Comparison of ENCODE assay signal across 9 cellular contexts in genomic region chr17:81511550-81511799, GRCh38. TPM values are rescaled to one million over a fixed set of nuclear protein-coding genes. Genes with fewer than 3 reads are reported as not detected.
DNase-seq lines count a peak whose midpoint lies in the region; ATAC-seq and TF ChIP-seq lines count a peak whose summit lies in the region.
"Had no signal": no experiment of that assay in that cellular context is flagged by ENCODE, and none has a peak within 500 bp of the region (broad histone marks: within the 10 kb centered on the region; RNA-seq: fewer than 3 reads in every experiment).

No MANE protein-coding gene starts in this region.

- H3K27me3 ChIP-seq in HAP-1 (ENCODE audit: low read depth) (no peaks in the 10 kb centered on the region), skeletal muscle tissue (ENCODE audit: control insufficient read depth in 3 of 3, insufficient read depth in 3 of 3, low read length in 3 of 3) (no peaks in the 10 kb centered on the region)

- TF ChIP-seq CTCF in WI38 (IDR thresholded peaks at IDR 0.05; ENCODE audit: low read depth, low read length) = no peak
- no peak for TF ChIP-seq CTCF in glutamatergic neuron (IDR thresholded peaks at IDR 0.05; ENCODE audit: partially characterized antibody, unreplicated experiment)

- H3K4me3 ChIP-seq in HAP-1 (peak overlapping the region; percentile 72), WI38 (ENCODE audit: low read depth, low read length) (peak overlapping the region; percentile 95), skeletal muscle tissue (ENCODE audit: low read length in 3 of 3) (peak overlapping the region; percentile 92 to 97 (median 94))

- H3K4me1 Mint-ChIP-seq in glutamatergic neuron (ENCODE audit: low read depth, unreplicated experiment) = peaks cover 12% of the 10 kb centered on the region

- peak overlapping the region; percentile 90 for H3K27ac ChIP-seq in skeletal muscle tissue (ENCODE audit: low read depth, low read length)

- H3K36me3 ChIP-seq in HAP-1 (replicated peaks) (peaks cover 41% of the 10 kb centered on the region), skeletal muscle tissue (ENCODE audit: control insufficient read depth in 3 of 3, insufficient read depth in 3 of 3, low read length in 3 of 3) (peaks cover 33 to 38% (median 35%) of the 10 kb centered on the region in 3 donors)

- H3K27me3 Mint-ChIP-seq in glutamatergic neuron (ENCODE audit: unreplicated experiment) = peaks cover 38% of the 10 kb centered on the region

- H3K9ac ChIP-seq in skeletal muscle tissue (ENCODE audit: low read depth in 1 of 3, low read length in 3 of 3) = peak overlapping the region; percentile 89 to 93 (median 93)

- H3K27ac Mint-ChIP-seq in glutamatergic neuron (ENCODE audit: unreplicated experiment) = peak overlapping the region; percentile 91

- no peaks in the 10 kb centered on the region for H3K9me3 ChIP-seq in HAP-1
- peaks cover 0 to 2% (median 0%) of the 10 kb centered on the region in 3 donors for H3K9me3 ChIP-seq in skeletal muscle tissue (ENCODE audit: control insufficient read depth in 3 of 3, low read length in 3 of 3)

- peaks cover 38% of the 10 kb centered on the region for H3K9me3 Mint-ChIP-seq in glutamatergic neuron (ENCODE audit: unreplicated experiment)

- no peak for DNase-seq in HAP-1 (ENCODE audit: low spot score in 2 of 2)
- no peak for DNase-seq in glutamatergic neuron
- no peak for DNase-seq in activated gamma-delta T cell (lab: John Stamatoyannopoulos, UW)
- no peak for DNase-seq in ACHN
- no peak for DNase-seq in hepatic stellate cell (ENCODE audit: low spot score)
- DNase-seq: hippocampal formation had no signal

- ATAC-seq in HG03095 (IDR thresholded peaks at IDR 0.05; ENCODE audit: unreplicated experiment) = no peak

- peak overlapping the region; percentile 100 for H3K4me3 Mint-ChIP-seq in glutamatergic neuron (ENCODE audit: unreplicated experiment)

- in situ Hi-C loops in HAP-1 (cut with MboI; ENCODE audit: low sequenced_read_pairs) (no loop called here), ACHN (cut with HindIII; ENCODE audit: low pct_ligation_motif_present, low pct_unique_long_range_greater_than_20kb, low sequenced_read_pairs) (no loop called here)

- peaks cover 11% of the 10 kb centered on the region for H3K4me1 ChIP-seq in HAP-1
- peaks cover 31 to 52% (median 36%) of the 10 kb centered on the region in 3 donors for H3K4me1 ChIP-seq in skeletal muscle tissue (ENCODE audit: control insufficient read depth in 3 of 3, insufficient read depth in 3 of 3, low read length in 3 of 3)

- peaks cover 29% of the 10 kb centered on the region for H3K36me3 Mint-ChIP-seq in glutamatergic neuron (ENCODE audit: unreplicated experiment)

RNA-seq across cellular contexts. Expression of gene ACTG1, which starts 1.1 kb away (rescaled TPM):
- total RNA-seq in glutamatergic neuron (ENCODE audit: unreplicated experiment) (5,342 TPM), skeletal muscle tissue (1,613 TPM)

RNA-seq across cellular contexts. Expression of gene FSCN2, which starts 16.7 kb away (rescaled TPM):
- total RNA-seq in glutamatergic neuron (ENCODE audit: unreplicated experiment) = 6.1 TPM
- 1.0 TPM for total RNA-seq in skeletal muscle tissue

RNA-seq across cellular contexts. Expression of gene FAAP100, which starts 40.7 kb away (rescaled TPM):
- total RNA-seq in glutamatergic neuron (ENCODE audit: unreplicated experiment) (56.5 TPM), skeletal muscle tissue (7.8 TPM)
